ENCODE assay signal across 15 cellular contexts in genomic region chrX:72100051-72100755, GRCh38. TPM values are rescaled to one million over a fixed set of nuclear protein-coding genes. Genes with fewer than 3 reads are reported as not detected.
DNase-seq lines count a peak whose midpoint lies in the region; ATAC-seq and TF ChIP-seq lines count a peak whose summit lies in the region.
"Had no signal": no experiment of that assay in that cellular context is flagged by ENCODE, and none has a peak within 500 bp of the region (broad histone marks: within the 10 kb centered on the region; RNA-seq: fewer than 3 reads in every experiment).

No MANE protein-coding gene starts in this region.

- H3K9me3 Mint-ChIP-seq in CD8-positive, alpha-beta memory T cell: no peaks in the 10 kb centered on the region
- peaks cover 9% of the 10 kb centered on the region for H3K9me3 Mint-ChIP-seq in neural progenitor cell
- H3K9me3 Mint-ChIP-seq: GM23338 had no signal

- H3K4me2 ChIP-seq in BLaER1 treated with 17β-estradiol and CSF1 and Interleukin-3, amounts not matched to agents 10 nM and 100 nM: peak overlapping the region; percentile 42 to 93 (median 68); a peak in 20 of 22 replicates
- no peak overlapping the region for H3K4me2 ChIP-seq in neural progenitor cell
- H3K4me2 ChIP-seq: GM23338 had no signal

- H3K4me1 Mint-ChIP-seq in CD8-positive, alpha-beta memory T cell: peaks cover 59 to 74% (median 69%) of the 10 kb centered on the region in 3 donors
- H3K4me1 Mint-ChIP-seq in neural progenitor cell: peaks cover 25% of the 10 kb centered on the region

- H3K27ac Mint-ChIP-seq in CD8-positive, alpha-beta memory T cell: peak overlapping the region; percentile 87 to 100 (median 97)
- H3K27ac Mint-ChIP-seq in neural progenitor cell: no peak overlapping the region

- H3K36me3 Mint-ChIP-seq in CD8-positive, alpha-beta memory T cell: no peaks in the 10 kb centered on the region
- H3K36me3 Mint-ChIP-seq in neural progenitor cell: peaks cover 2% of the 10 kb centered on the region

- CTCF ChIA-PET in CD8-positive, alpha-beta memory T cell (lab: Charles Lee): interaction anchor here (0.6 to 1.6 kb wide), 2 partner anchors 26 to 53 kb away, joined by 3 to 5 read pairs; no protein-coding TSS in a partner anchor

- H3K27me3 Mint-ChIP-seq in CD8-positive, alpha-beta memory T cell: peaks cover 6 to 8% of the 10 kb centered on the region in 2 donors
- peaks cover 11% of the 10 kb centered on the region for H3K27me3 Mint-ChIP-seq in neural progenitor cell (ENCODE audit: insufficient read depth, low read depth)

- no peak for ATAC-seq in sciatic nerve
- ATAC-seq in GM19324 (IDR thresholded peaks at IDR 0.05; ENCODE audit: low FRiP score, unreplicated experiment): no peak

- peaks cover 63 to 99% (median 86%) of the 10 kb centered on the region in 11 experiments for H3K27me3 ChIP-seq in BLaER1 treated with 17β-estradiol and CSF1 and Interleukin-3, amounts not matched to agents 10 nM and 100 nM
- H3K27me3 ChIP-seq in CD8-positive, alpha-beta memory T cell (ENCODE audit: insufficient read depth, low read length, poor library complexity, severe bottlenecking): no peaks in the 10 kb centered on the region
- H3K27me3 ChIP-seq in neural progenitor cell: no peaks in the 10 kb centered on the region
- H3K27me3 ChIP-seq: right atrium auricular region had no signal

- peak overlapping the region in 9 of 11 experiments; percentile 35 to 97 (median 90); a peak in 17 of 22 replicates for H3K27ac ChIP-seq in BLaER1 treated with 17β-estradiol and CSF1 and Interleukin-3, amounts not matched to agents 10 nM and 100 nM
- peak overlapping the region; percentile 84 for H3K27ac ChIP-seq in CD8-positive, alpha-beta memory T cell (ENCODE audit: low read depth, low read length)
- H3K27ac ChIP-seq in neural progenitor cell: no peak overlapping the region
- H3K27ac ChIP-seq: adrenal gland, right atrium auricular region had no signal

- peaks cover 16 to 99% (median 69%) of the 10 kb centered on the region in 10 experiments for H3K4me1 ChIP-seq in BLaER1 treated with 17β-estradiol and CSF1 and Interleukin-3, amounts not matched to agents 10 nM and 100 nM
- H3K4me1 ChIP-seq in CD8-positive, alpha-beta memory T cell (ENCODE audit: insufficient read depth, low read length): peaks cover 52% of the 10 kb centered on the region
- H3K4me1 ChIP-seq in neural progenitor cell: peaks cover 3% of the 10 kb centered on the region
- H3K4me1 ChIP-seq: adrenal gland, right atrium auricular region had no signal

- peaks cover 0 to 6% (median 0%) of the 10 kb centered on the region in 11 experiments; a peak in 1 of 22 replicates for H3K9me3 ChIP-seq in BLaER1 treated with 17β-estradiol and CSF1 and Interleukin-3, amounts not matched to agents 10 nM and 100 nM (replicated peaks in 1 of 11)
- H3K9me3 ChIP-seq in CD8-positive, alpha-beta memory T cell (ENCODE audit: low read length): no peaks in the 10 kb centered on the region
- no peaks in the 10 kb centered on the region for H3K9me3 ChIP-seq in neural progenitor cell (ENCODE audit: low read depth)
- H3K9me3 ChIP-seq: adrenal gland, right atrium auricular region had no signal

- H2AFZ ChIP-seq in neural progenitor cell (replicated peaks): no peak overlapping the region
- H2AFZ ChIP-seq: GM23338 had no signal

- intact Hi-C loops in sciatic nerve (cut with DNase I): no loop called here

- H3K4me3 ChIP-seq in BLaER1 treated with 17β-estradiol and CSF1 and Interleukin-3, amounts not matched to agents 10 nM and 100 nM: no peak overlapping the region
- no peak overlapping the region for H3K4me3 ChIP-seq in CD8-positive, alpha-beta memory T cell (ENCODE audit: low read length)
- H3K4me3 ChIP-seq in NB4 (ENCODE audit: low read depth, low read length): no peak overlapping the region
- H3K4me3 ChIP-seq in neural progenitor cell: no peak overlapping the region
- H3K4me3 ChIP-seq: adrenal gland, GM23338, right atrium auricular region had no signal

- peaks cover 0 to 15% (median 0%) of the 10 kb centered on the region in 11 experiments; a peak in 6 of 22 replicates for H4K20me1 ChIP-seq in BLaER1 treated with 17β-estradiol and CSF1 and Interleukin-3, amounts not matched to agents 10 nM and 100 nM
- no peaks in the 10 kb centered on the region for H4K20me1 ChIP-seq in neural progenitor cell (ENCODE audit: low read depth)

- H3K9ac ChIP-seq in BLaER1 treated with 17β-estradiol and CSF1 and Interleukin-3, amounts not matched to agents 10 nM and 100 nM: peak overlapping the region in 9 of 11 experiments; percentile 10 to 89 (median 54); a peak in 13 of 22 replicates
- no peak overlapping the region for H3K9ac ChIP-seq in neural progenitor cell

- no peaks in the 10 kb centered on the region for H3K36me3 ChIP-seq in BLaER1 treated with 17β-estradiol and CSF1 and Interleukin-3, amounts not matched to agents 10 nM and 100 nM
- H3K36me3 ChIP-seq in CD8-positive, alpha-beta memory T cell (ENCODE audit: insufficient read depth, low read length): no peaks in the 10 kb centered on the region
- H3K36me3 ChIP-seq in neural progenitor cell: no peaks in the 10 kb centered on the region
- H3K36me3 ChIP-seq: adrenal gland, right atrium auricular region had no signal

- peak overlapping the region; percentile 85 to 97 (median 93) for H3K4me3 Mint-ChIP-seq in CD8-positive, alpha-beta memory T cell
- H3K4me3 Mint-ChIP-seq in neural progenitor cell: no peak overlapping the region
- H3K4me3 Mint-ChIP-seq: GM23338 had no signal

- no peak for TF ChIP-seq POLR2A in NB4 (IDR thresholded peaks at IDR 0.05; ENCODE audit: extremely low read depth, insufficient read length)

- H3F3A ChIP-seq in neural progenitor cell (ENCODE audit: low read depth): peaks cover 5% of the 10 kb centered on the region

- TF ChIP-seq CTCF in NB4 (IDR thresholded peaks at IDR 0.05; ENCODE audit: low read depth, low read length) (no peak), neural progenitor cell (IDR thresholded peaks at IDR 0.05) (no peak)

- POLR2A ChIA-PET in CD8-positive, alpha-beta memory T cell (lab: Charles Lee): no interaction called here

- DNase-seq in CD8-positive, alpha-beta memory T cell: peak in 2 of 5 donors; percentile 3 to 44
- DNase-seq in NB4 (ENCODE audit: low read depth) (peak; percentile 56), sciatic nerve (ENCODE audit: low spot score) (no peak), neural progenitor cell (ENCODE audit: low spot score) (no peak), DMS 273 treated with DMSO at 0.1 percent for 48 hours (lab: John Stamatoyannopoulos, UW) (no peak)
- peak; percentile 61 for DNase-seq in central memory CD4-positive, alpha-beta T cell
- DNase-seq: adrenal gland, COR-L47, dermis blood vessel endothelial cell, NCI-H1417 treated with DMSO at 0.1 percent for 48 hours had no signal

- no peaks in the 10 kb centered on the region for H3K79me2 ChIP-seq in neural progenitor cell (ENCODE audit: low read depth)

RNA-seq across cellular contexts. Expression of gene RTL5, which starts 31.5 kb away (rescaled TPM):
- 1 to 10 TPM in 1 of 2 experiments, under 1 TPM in 1; 1.00 to 1.0 TPM for total RNA-seq in CD8-positive, alpha-beta memory T cell
- 0.55 TPM for polyA plus RNA-seq in CD8-positive, alpha-beta memory T cell
- 16.2 TPM for total RNA-seq in sciatic nerve
- 1.0 and 1.9 TPM in 2 replicates for total RNA-seq in neural progenitor cell (ENCODE audit: low replicate concordance)
- total RNA-seq: HT1080 had no signal

Comparison
In these comparisons a context has a peak if more than half of its experiments do, and no peak if none do; other contexts are left out.
1. DNase-seq: peak in NB4 (single experiment) and central memory CD4-positive, alpha-beta T cell (single experiment); none in sciatic nerve (single experiment), neural progenitor cell (single experiment) and DMS 273 treated with DMSO at 0.1 percent for 48 hours (single experiment).